ENCODE assay signal across 8 cellular contexts in the genomic region with DNA sequence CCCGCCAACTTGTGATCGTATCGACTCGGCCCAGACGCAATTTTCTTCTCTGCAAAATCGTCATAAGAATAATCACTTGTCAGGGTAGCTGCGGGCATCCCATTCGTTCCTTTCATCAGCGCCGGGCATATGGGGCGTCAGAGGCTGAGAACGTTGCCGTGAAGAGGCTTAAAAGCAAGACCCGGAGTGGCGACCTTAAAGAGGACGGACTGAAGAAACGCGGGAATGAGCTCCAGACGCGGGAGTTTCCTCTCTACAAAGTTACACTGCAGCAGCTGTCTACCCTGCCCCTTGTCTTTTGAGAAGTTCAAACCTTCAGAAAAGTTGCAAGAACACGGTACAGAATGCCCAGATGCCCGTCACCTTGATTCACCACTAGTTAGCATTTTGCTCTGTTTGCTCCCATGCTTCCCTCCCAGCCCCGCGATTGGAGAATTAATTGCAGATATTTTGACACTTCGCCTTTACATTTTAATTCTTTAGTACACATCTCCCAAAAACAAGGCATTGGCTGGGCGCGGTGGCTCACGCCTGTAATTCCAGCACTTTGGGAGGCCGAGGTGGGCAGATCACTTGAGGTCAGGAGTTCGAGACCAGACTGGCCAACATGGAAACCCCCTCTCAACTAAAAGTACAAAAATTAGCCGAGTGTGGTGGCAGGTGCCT. TPM values are rescaled to one million over a fixed set of nuclear protein-coding genes. Genes with fewer than 3 reads are reported as not detected.
A peak's percentile ranks its signal among the peaks of the same experiment; 100 is the strongest.
DNase-seq lines count a peak whose midpoint lies in the region; ATAC-seq and TF ChIP-seq lines count a peak whose summit lies in the region.

No MANE protein-coding gene starts in this region.

- peaks cover 0 to 19% (median 13%) of the 10 kb centered on the region in 9 donors for H3K4me1 ChIP-seq in heart right ventricle
- H3K4me1 ChIP-seq in RWPE2 (ENCODE audit: insufficient read depth, poor library complexity, severe bottlenecking) = peaks cover 4% of the 10 kb centered on the region
- H3K4me1 ChIP-seq in effector memory CD4-positive, alpha-beta T cell (ENCODE audit: control insufficient read depth, insufficient read depth, low read length, poor library complexity, severe bottlenecking) = peaks cover 9% of the 10 kb centered on the region
- peaks cover 4% of the 10 kb centered on the region for H3K4me1 ChIP-seq in neural progenitor cell

- intact Hi-C loops in heart right ventricle (cut with DNase I) = loop anchor here in 8 of 10 donors (2.0 to 10.0 kb wide), 6 partner anchors 41 to 804 kb away; a partner anchor contains a TSS
- intact Hi-C loops in left cardiac atrium (cut with DNase I) = loop anchor here in 1 of 2 donors (2.0 kb wide), 1 partner anchor 64 kb away; no protein-coding TSS in a partner anchor

- H3K27ac Mint-ChIP-seq in neural progenitor cell = peak overlapping the region; percentile 87

- H3K27me3 Mint-ChIP-seq in neural progenitor cell (ENCODE audit: insufficient read depth, low read depth) = peaks cover 4% of the 10 kb centered on the region

- H4K20me1 ChIP-seq in neural progenitor cell (ENCODE audit: low read depth) = no peaks in the 10 kb centered on the region

- peak overlapping the region; percentile 52 to 93 (median 75) for H3K4me3 ChIP-seq in heart right ventricle
- H3K4me3 ChIP-seq in RWPE2 (ENCODE audit: severe bottlenecking) = peak overlapping the region; percentile 56
- H3K4me3 ChIP-seq in effector memory CD4-positive, alpha-beta T cell (ENCODE audit: insufficient read depth, low read depth, low read length, poor library complexity, severe bottlenecking) = peak overlapping the region; percentile 81
- peak overlapping the region; percentile 49 for H3K4me3 ChIP-seq in neural progenitor cell

- H3K36me3 Mint-ChIP-seq in neural progenitor cell = peaks cover 3% of the 10 kb centered on the region

- peaks cover 21% of the 10 kb centered on the region for H3K79me2 ChIP-seq in neural progenitor cell (ENCODE audit: low read depth)

- no peak for TF ChIP-seq CTCF in heart right ventricle (IDR thresholded peaks at IDR 0.05)
- no peak for TF ChIP-seq CTCF in RWPE2 (IDR thresholded peaks at IDR 0.05; ENCODE audit: poor library complexity, severe bottlenecking)
- TF ChIP-seq CTCF in neural progenitor cell (IDR thresholded peaks at IDR 0.05) = no peak

- peak overlapping the region; percentile 41 for H3K9ac ChIP-seq in neural progenitor cell

- H3K9me3 ChIP-seq in heart right ventricle = no peaks in the 10 kb centered on the region
- no peaks in the 10 kb centered on the region for H3K9me3 ChIP-seq in RWPE2 (ENCODE audit: severe bottlenecking)
- no peaks in the 10 kb centered on the region for H3K9me3 ChIP-seq in effector memory CD4-positive, alpha-beta T cell (ENCODE audit: control insufficient read depth, low read length)
- H3K9me3 ChIP-seq in neural progenitor cell (ENCODE audit: low read depth) = no peaks in the 10 kb centered on the region

- H2AFZ ChIP-seq in neural progenitor cell (replicated peaks) = peak overlapping the region; percentile 71

- peak overlapping the region; percentile 90 for H3K4me3 Mint-ChIP-seq in neural progenitor cell

- H3K36me3 ChIP-seq in heart right ventricle = peaks cover 0 to 6% (median 0%) of the 10 kb centered on the region in 9 donors
- H3K36me3 ChIP-seq in RWPE2 (ENCODE audit: low read depth) = peaks cover 4% of the 10 kb centered on the region; the same call in 1 of the 2 replicates
- H3K36me3 ChIP-seq in effector memory CD4-positive, alpha-beta T cell (ENCODE audit: control insufficient read depth, insufficient read depth, low read length) = no peaks in the 10 kb centered on the region
- no peaks in the 10 kb centered on the region for H3K36me3 ChIP-seq in neural progenitor cell

- 26% methylated on average over 31 of the region's 31 CpGs for WGBS in heart right ventricle, 2 donors

- peaks cover 46% of the 10 kb centered on the region for H3K4me1 Mint-ChIP-seq in neural progenitor cell

- H3K27me3 ChIP-seq in heart right ventricle (no peaks in the 10 kb centered on the region), RWPE2 (ENCODE audit: insufficient read depth, poor library complexity, severe bottlenecking) (no peaks in the 10 kb centered on the region), neural progenitor cell (no peaks in the 10 kb centered on the region)
- H3K27me3 ChIP-seq in effector memory CD4-positive, alpha-beta T cell (replicated peaks; ENCODE audit: control insufficient read depth, insufficient read depth, low read length, poor library complexity, severe bottlenecking) = no peaks in the 10 kb centered on the region

- H3F3A ChIP-seq in neural progenitor cell (ENCODE audit: low read depth) = peaks cover 18% of the 10 kb centered on the region

- peak overlapping the region in 8 of 10 donors; percentile 47 to 81 (median 68) for H3K27ac ChIP-seq in heart right ventricle
- peak overlapping the region; percentile 41 for H3K27ac ChIP-seq in RWPE2 (ENCODE audit: poor library complexity, severe bottlenecking)
- peak overlapping the region; percentile 86 for H3K27ac ChIP-seq in effector memory CD4-positive, alpha-beta T cell (ENCODE audit: insufficient read depth, low read length, poor library complexity, severe bottlenecking)
- H3K27ac ChIP-seq in neural progenitor cell = no peak overlapping the region

- peak overlapping the region; percentile 69 for H3K4me2 ChIP-seq in neural progenitor cell

- ATAC-seq in heart right ventricle (peak in 1 of 8 donors; percentile 5), left cardiac atrium (no peak), RWPE2 (ENCODE audit: low read depth) (peak; percentile 12; the same call in 2 of the 3 replicates), GM21825 (IDR thresholded peaks at IDR 0.05; ENCODE audit: unreplicated experiment) (no peak)

- DNase-seq in heart right ventricle (no peak), left cardiac atrium (no peak), RWPE2 (ENCODE audit: low spot score) (no peak), neural progenitor cell (ENCODE audit: low spot score) (peak; percentile 59), Ammon's horn (ENCODE audit: low spot score) (no peak), SHP77 (lab: John Stamatoyannopoulos, UW) (no peak)
- DNase-seq in effector memory CD4-positive, alpha-beta T cell = no peak

- no peaks in the 10 kb centered on the region for H3K9me3 Mint-ChIP-seq in neural progenitor cell

RNA-seq across cellular contexts. Expression of a gene that starts 1.0 kb away (rescaled TPM):
- total RNA-seq in heart right ventricle = 10 to 100 TPM in 4 of 10 donors, 1 to 10 TPM in 6; 4.9 to 10.7 (median 9.4) TPM
- polyA plus RNA-seq in heart right ventricle = 1 to 10 TPM; 7.2 to 9.4 TPM
- total RNA-seq in left cardiac atrium = 1 to 10 TPM; 4.1 to 5.0 TPM
- total RNA-seq in neural progenitor cell (ENCODE audit: low replicate concordance) = 16.2 and 17.6 TPM in 2 replicates

RNA-seq across cellular contexts. Expression of a gene that starts 18.6 kb away (rescaled TPM):
- under 1 TPM in 3 of 10 donors, not detected in 7; 0.25 to 0.52 (median 0.36) TPM for total RNA-seq in heart right ventricle
- polyA plus RNA-seq in heart right ventricle = under 1 TPM; 0.13 to 0.66 TPM
- not detected for total RNA-seq in left cardiac atrium
- total RNA-seq in neural progenitor cell (ENCODE audit: low replicate concordance) = 1.3 TPM in 1 of 2 replicates, not detected in the other

RNA-seq across cellular contexts. Expression of a gene that starts 32.3 kb away (rescaled TPM):
- total RNA-seq in heart right ventricle = 10 to 100 TPM; 28.3 to 60.9 (median 32.9) TPM
- 10 to 100 TPM; 14.3 to 28.0 TPM for polyA plus RNA-seq in heart right ventricle
- total RNA-seq in left cardiac atrium = 10 to 100 TPM; 58.8 to 65.5 TPM
- 207 and 265 TPM in 2 replicates for total RNA-seq in neural progenitor cell (ENCODE audit: low replicate concordance)

RNA-seq across cellular contexts. Expression of a gene that starts 41.1 kb away (rescaled TPM):
- total RNA-seq in heart right ventricle (10 to 100 TPM; 19.8 to 26.7 (median 23.2) TPM), left cardiac atrium (10 to 100 TPM; 26.1 to 28.3 TPM), neural progenitor cell (ENCODE audit: low replicate concordance) (57.6 and 58.5 TPM in 2 replicates)
- polyA plus RNA-seq in heart right ventricle = 10 to 100 TPM in 1 of 2 donors, 1 to 10 TPM in 1; 9.1 to 14.5 TPM

RNA-seq across cellular contexts. Expression of a gene that starts 43.6 kb away (rescaled TPM):
- total RNA-seq in heart right ventricle = 10 to 100 TPM; 17.8 to 31.9 (median 21.1) TPM
- polyA plus RNA-seq in heart right ventricle = 10 to 100 TPM; 17.1 to 23.5 TPM
- 10 to 100 TPM; 17.6 to 24.7 TPM for total RNA-seq in left cardiac atrium
- total RNA-seq in neural progenitor cell (ENCODE audit: low replicate concordance) = 9.3 and 21.3 TPM in 2 replicates
